In genomic region chrX:153521034-153521433, GRCh38 we compare ENCODE assay signal across 16 cellular contexts. TPM values are rescaled to one million over a fixed set of nuclear protein-coding genes. Genes with fewer than 3 reads are reported as not detected.
A peak's percentile ranks its signal among the peaks of the same experiment; 100 is the strongest.
DNase-seq lines count a peak whose midpoint lies in the region; ATAC-seq and TF ChIP-seq lines count a peak whose summit lies in the region.
"Had no signal": no experiment of that assay in that cellular context is flagged by ENCODE, and none has a peak within 500 bp of the region (broad histone marks: within the 10 kb centered on the region; RNA-seq: fewer than 3 reads in every experiment).

No MANE protein-coding gene starts in this region.

- H3K4me1 ChIP-seq in CD8-positive, alpha-beta T cell (ENCODE audit: insufficient read depth, low read length), result no peaks in the 10 kb centered on the region
- H3K4me1 ChIP-seq: HAP-1 had no signal

- DNase-seq in DMS 273 treated with DMSO at 0.1 percent for 48 hours (lab: John Stamatoyannopoulos, UW) (peak; percentile 90), NCI-H1694 (lab: John Stamatoyannopoulos, UW) (peak; percentile 86), cerebellar nuclear complex (lab: John Stamatoyannopoulos, UW) (peak; percentile 69 to 70), omental fat pad (ENCODE audit: low spot score) (no peak), GM13976 (ENCODE audit: low spot score) (no peak), DMS114 treated with DMSO at 0.1 percent for 48 hours (lab: John Stamatoyannopoulos, UW; ENCODE audit: unreplicated experiment) (no peak)
- DNase-seq in CD8-positive, alpha-beta T cell, result no peak
- DNase-seq: activated CD4-positive, alpha-beta T cell treated with anti-CD3 and anti-CD28 coated beads, Interleukin-2, amount 50 U/mL, for 4 hours; activated effector memory CD4-positive, alpha-beta T cell treated with anti-CD3 and anti-CD28 coated beads, Interleukin-2, amount 50 U/mL, for 16 hours; CD4-positive, alpha-beta T cell; MM.1S; RPMI8226 had no signal

- TF ChIP-seq CTCF in omental fat pad (IDR thresholded peaks at IDR 0.05) (no peak), GM13976 (IDR thresholded peaks at IDR 0.05; ENCODE audit: borderline replicate concordance, control extremely low read depth, extremely low read depth, insufficient read depth, missing control alignments) (no peak)
- TF ChIP-seq CTCF in CD8-positive, alpha-beta T cell (IDR thresholded peaks at IDR 0.05), result no peak

- peaks cover 11% of the 10 kb centered on the region for H3K27me3 Mint-ChIP-seq in CD8-positive, alpha-beta T cell (ENCODE audit: low read depth)

- no peak overlapping the region for H3K27ac ChIP-seq in CD8-positive, alpha-beta T cell (ENCODE audit: low read depth, low read length)

- no peaks in the 10 kb centered on the region for H3K9me3 Mint-ChIP-seq in CD8-positive, alpha-beta T cell
- H3K9me3 Mint-ChIP-seq: CD4-positive, alpha-beta T cell; T-helper 2 cell treated with Interferon-gamma antibody and Interleukin-4, amounts not matched to agents 5 μg/mL and 100 μg/mL, for 36 hours had no signal

- peak; percentile 27 for ATAC-seq in omental fat pad (ENCODE audit: low FRiP score)
- no peak for ATAC-seq in CD8-positive, alpha-beta T cell

- in situ Hi-C loops in GM13976 (cut with MboI; ENCODE audit: low sequenced_read_pairs, unreplicated experiment), result no loop called here

- H3K4me3 ChIP-seq in CD8-positive, alpha-beta T cell (ENCODE audit: low read depth, low read length), result no peak overlapping the region
- H3K4me3 ChIP-seq: HAP-1, lung had no signal

- H3K27ac Mint-ChIP-seq in CD8-positive, alpha-beta T cell, result no peak overlapping the region
- H3K27ac Mint-ChIP-seq: CD4-positive, alpha-beta T cell; T-helper 2 cell treated with Interferon-gamma antibody and Interleukin-4, amounts not matched to agents 5 μg/mL and 100 μg/mL, for 36 hours had no signal

- POLR2A ChIA-PET in CD8-positive, alpha-beta T cell (lab: Charles Lee), result no interaction called here

- CTCF ChIA-PET in CD8-positive, alpha-beta T cell (lab: Charles Lee), result no interaction called here

- intact Hi-C loops in CD8-positive, alpha-beta T cell (cut with DNase I, micrococcal nuclease), result no loop called here

- no peaks in the 10 kb centered on the region for H3K36me3 ChIP-seq in CD8-positive, alpha-beta T cell (ENCODE audit: insufficient read depth, low read length)
- H3K36me3 ChIP-seq: HAP-1 had no signal

- H3K27me3 ChIP-seq in CD8-positive, alpha-beta T cell (ENCODE audit: insufficient read depth, low read length), result no peaks in the 10 kb centered on the region

- H3K36me3 Mint-ChIP-seq in CD8-positive, alpha-beta T cell, result no peaks in the 10 kb centered on the region

- H3K9me3 ChIP-seq in CD8-positive, alpha-beta T cell (ENCODE audit: low read length), result no peaks in the 10 kb centered on the region
- H3K9me3 ChIP-seq: HAP-1 had no signal

- no peak overlapping the region for H3K4me3 Mint-ChIP-seq in CD8-positive, alpha-beta T cell
- H3K4me3 Mint-ChIP-seq: CD4-positive, alpha-beta T cell; T-helper 2 cell treated with Interferon-gamma antibody and Interleukin-4, amounts not matched to agents 5 μg/mL and 100 μg/mL, for 36 hours had no signal

- peaks cover 1% of the 10 kb centered on the region for H3K4me1 Mint-ChIP-seq in CD8-positive, alpha-beta T cell (ENCODE audit: low read depth)

RNA-seq across cellular contexts. Expression of gene ATP2B3, which starts 3.6 kb away (rescaled TPM):
- total RNA-seq in omental fat pad, result not detected
- not detected for total RNA-seq in CD8-positive, alpha-beta T cell
- total RNA-seq: CD4-positive, alpha-beta T cell; NCI-H460 had no signal

RNA-seq across cellular contexts. Expression of gene BGN, which starts 26.3 kb away (rescaled TPM):
- total RNA-seq in omental fat pad, result 10 to 100 TPM; 14.9 to 40.2 (median 18.6) TPM
- not detected for total RNA-seq in CD8-positive, alpha-beta T cell
- total RNA-seq: CD4-positive, alpha-beta T cell had no signal

RNA-seq across cellular contexts. Expression of gene HAUS7, which starts 50.7 kb away (rescaled TPM):
- total RNA-seq in omental fat pad, result 10 to 100 TPM; 14.9 to 35.0 (median 23.9) TPM
- total RNA-seq in CD8-positive, alpha-beta T cell, result 10 to 100 TPM; 20.5 to 20.6 TPM

Comparison
In these comparisons a context has a peak if more than half of its experiments do, and no peak if none do; other contexts are left out.
1. DNase-seq: peak in DMS 273 treated with DMSO at 0.1 percent for 48 hours (single experiment), NCI-H1694 (single experiment) and cerebellar nuclear complex (2 of 2); none in omental fat pad (single experiment), CD8-positive, alpha-beta T cell (0 of 7), GM13976 (single experiment) and DMS114 treated with DMSO at 0.1 percent for 48 hours (single experiment).
2. RNA of gene BGN, which starts 26.3 kb away (total RNA-seq): 14.9 to 40.2 TPM in omental fat pad; not detected in CD8-positive, alpha-beta T cell; every median in the first group is over 10 times any median in the second.